22 cellular contexts compared by ENCODE assay signal in the genomic region with DNA sequence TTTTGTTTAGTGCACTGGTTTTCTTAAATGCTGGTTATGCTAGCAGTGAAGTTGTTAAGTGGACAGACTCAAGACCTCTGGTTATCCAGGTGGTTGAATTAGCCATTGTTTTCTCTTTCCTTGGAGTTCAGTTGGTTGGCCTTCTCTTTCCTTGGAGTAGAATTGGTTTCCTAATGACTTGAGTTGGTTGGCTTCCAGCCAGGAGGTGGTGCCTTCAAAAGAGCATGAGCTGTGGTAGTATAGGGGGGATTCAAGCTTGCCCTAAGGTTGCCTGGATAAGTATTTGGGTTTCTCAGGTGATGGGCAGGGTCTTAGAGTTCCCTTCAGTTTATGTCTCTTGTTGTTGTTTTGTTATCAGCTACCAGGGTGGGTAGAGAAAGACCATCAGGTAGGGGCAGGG.
DNase-seq lines count a peak whose midpoint lies in the region; ATAC-seq and TF ChIP-seq lines count a peak whose summit lies in the region.
"Had no signal": no experiment of that assay in that cellular context is flagged by ENCODE, and none has a peak within 500 bp of the region (broad histone marks: within the 10 kb centered on the region; RNA-seq: fewer than 3 reads in every experiment).

No MANE protein-coding gene starts in this region.

- H3K4me1 ChIP-seq in adipocyte (ENCODE audit: control insufficient read depth, insufficient read depth, low read length), result peaks cover 16% of the 10 kb centered on the region
- H3K4me1 ChIP-seq in psoas muscle, result no peaks in the 10 kb centered on the region

- no peaks in the 10 kb centered on the region for H3K36me3 ChIP-seq in adipocyte (ENCODE audit: control insufficient read depth, insufficient read depth, low read length, severe bottlenecking)
- no peaks in the 10 kb centered on the region for H3K36me3 ChIP-seq in psoas muscle (ENCODE audit: insufficient read depth in 1 of 2, low read depth in 1 of 2)
- H3K36me3 ChIP-seq: MG63 had no signal

- H3K27me3 ChIP-seq in adipocyte (replicated peaks; ENCODE audit: control insufficient read depth, insufficient read depth, low read length) (no peaks in the 10 kb centered on the region), psoas muscle (ENCODE audit: insufficient read depth in 3 of 3, low read length in 2 of 3) (no peaks in the 10 kb centered on the region)
- H3K27me3 ChIP-seq: BLaER1 treated with 17β-estradiol and CSF1 and Interleukin-3, amounts not matched to agents 10 nM and 100 nM; MG63 had no signal

- H3K4me3 ChIP-seq in adipocyte (ENCODE audit: low read length), result no peak overlapping the region
- H3K4me3 ChIP-seq in skin epidermis, result no peak overlapping the region
- no peak overlapping the region for H3K4me3 ChIP-seq in psoas muscle
- H3K4me3 ChIP-seq: BLaER1 treated with 17β-estradiol and CSF1 and Interleukin-3, amounts not matched to agents 10 nM and 100 nM; GM23338; K562; MG63 had no signal

- ATAC-seq in psoas muscle, result no peak
- ATAC-seq: GM23338, HepG2, K562, SK-N-SH treated with all-trans-retinoic acid at 6 μM for 48 hours had no signal

- intact Hi-C loops in psoas muscle (cut with DNase I), result no loop called here

- TF ChIP-seq CTCF in C4-2B (conservative IDR thresholded peaks at IDR 0.05) (no peak), psoas muscle (IDR thresholded peaks at IDR 0.05) (no peak)

- H3K9ac ChIP-seq in adipocyte (ENCODE audit: low read length), result peak overlapping the region; percentile 17
- H3K9ac ChIP-seq: BLaER1 treated with 17β-estradiol and CSF1 and Interleukin-3, amounts not matched to agents 10 nM and 100 nM had no signal

- peaks cover 19% of the 10 kb centered on the region for H3K9me3 ChIP-seq in adipocyte (ENCODE audit: control insufficient read depth, low read length)
- H3K9me3 ChIP-seq in psoas muscle, result peaks cover 20% of the 10 kb centered on the region

- H3K27ac ChIP-seq in C4-2B (peak overlapping the region; percentile 77), skin epidermis (peak overlapping the region in 14 of 21 experiments; percentile 8 to 66 (median 42)), psoas muscle (no peak overlapping the region)
- H3K27ac ChIP-seq: BLaER1 treated with 17β-estradiol and CSF1 and Interleukin-3, amounts not matched to agents 10 nM and 100 nM had no signal

- peak; percentile 26 for DNase-seq in M059J (ENCODE audit: low read depth)
- DNase-seq in adipocyte (ENCODE audit: low read depth), result no peak
- no peak for DNase-seq in SW480 (ENCODE audit: low spot score)
- no peak for DNase-seq in Ammon's horn (ENCODE audit: low spot score)
- no peak for DNase-seq in psoas muscle
- DNase-seq: CD4-positive, alpha-beta memory T cell; COR-L47; H9; Kasumi-1; NCI-H1105 treated with DMSO at 0.1 percent for 48 hours; NCI-H2029; NCI-H446; NCI-H524 treated with DMSO at 0.1 percent for 48 hours; NCI-H82 had no signal
